In the genomic region with DNA sequence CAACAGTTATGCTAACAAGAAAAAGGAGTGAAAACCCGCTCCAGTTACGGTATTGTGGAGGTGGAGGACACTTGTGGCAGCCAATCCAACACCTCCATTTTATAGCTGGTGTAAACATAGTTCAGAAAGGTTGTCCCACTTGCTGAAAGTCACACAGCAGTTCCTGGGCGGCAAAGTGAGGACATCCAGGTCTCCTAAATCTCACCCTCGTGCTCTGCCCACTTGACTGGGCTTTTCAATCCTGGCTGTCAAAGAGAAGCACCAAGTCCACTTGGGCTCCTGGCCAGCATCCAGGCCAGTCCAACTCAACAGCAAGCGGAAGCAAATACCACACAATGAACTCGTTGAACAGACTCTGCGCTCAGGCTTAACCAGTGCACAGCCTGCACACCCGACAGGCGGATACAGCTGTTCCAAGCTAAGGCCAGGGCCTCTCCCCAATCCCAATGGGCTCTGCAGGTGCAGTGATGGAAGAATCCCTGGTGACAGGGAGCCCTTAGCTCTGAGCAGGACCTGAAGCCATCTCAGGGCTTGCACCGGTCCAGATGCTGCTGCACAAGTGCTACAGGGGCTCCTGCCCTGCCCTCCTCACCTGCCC, we compare ENCODE assay signal across 8 cellular contexts.
DNase-seq lines count a peak whose midpoint lies in the region; ATAC-seq and TF ChIP-seq lines count a peak whose summit lies in the region.
"Not testable (repeated sequence)": the region's sequence is repeated elsewhere in the genome, so short reads cannot be mapped to it uniquely, and the experiment has no call there.

No MANE protein-coding gene starts in this region.

- H3K4me1 ChIP-seq in Peyer's patch (peaks cover 0 to 91% (median 33%) of the 10 kb centered on the region in 4 donors), rectal smooth muscle tissue (ENCODE audit: control insufficient read depth, insufficient read depth, low read length) (peaks cover 39% of the 10 kb centered on the region), tibial nerve (peaks cover 0 to 80% (median 71%) of the 10 kb centered on the region in 4 donors)

- CTCF ChIA-PET in Calu3 (lab: Charles Lee): not testable (repeated sequence)
- CTCF ChIA-PET in MCF 10A (lab: Yijun Ruan, JAX): interaction anchor here (0.6 kb wide), 1 partner anchor 46 kb away, joined by 3 read pairs; no protein-coding TSS in a partner anchor

- not testable (repeated sequence) for TF ChIP-seq CTCF in Calu3 (IDR thresholded peaks at IDR 0.05; ENCODE audit: unreplicated experiment); Peyer's patch (IDR thresholded peaks at IDR 0.05); MCF 10A (IDR thresholded peaks at IDR 0.05; ENCODE audit: unreplicated experiment); mesothelial cell of epicardium (IDR thresholded peaks at IDR 0.05; ENCODE audit: unreplicated experiment); tibial nerve (IDR thresholded peaks at IDR 0.05)

- WGBS in tibial nerve, 2 donors: 55 to 59% methylated on average over 10 of the region's 10 CpGs

- not testable (repeated sequence) for H3K9ac ChIP-seq in rectal smooth muscle tissue (ENCODE audit: low read length)

- not testable (repeated sequence) for BruUV-seq in Calu3 (replicated peaks; lab: Mats Ljungman, UMichigan); MCF 10A (replicated peaks; lab: Mats Ljungman, UMichigan)

- not testable (repeated sequence) for H3K9me3 Mint-ChIP-seq in Calu3 (ENCODE audit: low read depth, unreplicated experiment); MCF 10A (ENCODE audit: unreplicated experiment); mesothelial cell of epicardium

- not testable (repeated sequence) for H3K27me3 ChIP-seq in Peyer's patch; rectal smooth muscle tissue (ENCODE audit: control insufficient read depth, insufficient read depth, low read length); tibial nerve

- TF ChIP-seq EP300 in tibial nerve (IDR thresholded peaks at IDR 0.05): not testable (repeated sequence)

- H3K9me3 ChIP-seq in Peyer's patch, tibial nerve: not testable (repeated sequence)

- H3K4me3 ChIP-seq in Peyer's patch; rectal smooth muscle tissue (ENCODE audit: low read length); tibial nerve: not testable (repeated sequence)

- peak overlapping the region in 1 of 4 donors; percentile 17 for H3K27ac ChIP-seq in Peyer's patch
- H3K27ac ChIP-seq in rectal smooth muscle tissue (ENCODE audit: low read depth, low read length): peak overlapping the region; percentile 54
- peak overlapping the region in 3 of 4 donors; percentile 34 to 80 (median 66) for H3K27ac ChIP-seq in tibial nerve

- H3K27me3 Mint-ChIP-seq in Calu3 (ENCODE audit: unreplicated experiment); MCF 10A (ENCODE audit: insufficient read depth, unreplicated experiment); mesothelial cell of epicardium (ENCODE audit: low read depth): not testable (repeated sequence)

- H3K36me3 Mint-ChIP-seq in Calu3 (ENCODE audit: insufficient read depth, unreplicated experiment) (peaks cover 65% of the 10 kb centered on the region), MCF 10A (ENCODE audit: insufficient read depth, unreplicated experiment) (peaks cover 59% of the 10 kb centered on the region)
- H3K36me3 Mint-ChIP-seq in mesothelial cell of epicardium: not testable (repeated sequence)

- not testable (repeated sequence) for H3K36me3 ChIP-seq in Peyer's patch; rectal smooth muscle tissue (ENCODE audit: control insufficient read depth, insufficient read depth, low read length); tibial nerve

- intact Hi-C loops in Calu3 (cut with micrococcal nuclease; ENCODE audit: unreplicated experiment); MCF 10A (cut with micrococcal nuclease): not testable (repeated sequence)
- intact Hi-C loops in Right ventricle myocardium inferior (cut with DNase I): loop anchor here (10.0 kb wide), 1 partner anchor 685 kb away; no protein-coding TSS in a partner anchor

- TF ChIP-seq POLR2A in Peyer's patch (IDR thresholded peaks at IDR 0.05); tibial nerve (IDR thresholded peaks at IDR 0.05): not testable (repeated sequence)

- H3K4me1 Mint-ChIP-seq in Calu3 (ENCODE audit: low read depth, unreplicated experiment) (peaks cover 70% of the 10 kb centered on the region), MCF 10A (ENCODE audit: insufficient read depth, unreplicated experiment) (peaks cover 22% of the 10 kb centered on the region), mesothelial cell of epicardium (peaks cover 49% of the 10 kb centered on the region)

- H3K4me3 Mint-ChIP-seq in Calu3 (ENCODE audit: low read depth, unreplicated experiment); MCF 10A (ENCODE audit: unreplicated experiment); mesothelial cell of epicardium: not testable (repeated sequence)

- POLR2A ChIA-PET in MCF 10A (lab: Yijun Ruan, JAX): not testable (repeated sequence)

- ATAC-seq in Right ventricle myocardium inferior: peak; percentile 49

- DNase-seq in Calu3; MCF 10A (ENCODE audit: unreplicated experiment); mesothelial cell of epicardium (ENCODE audit: low spot score in 2 of 2, unreplicated experiment in 2 of 2); tibial nerve (ENCODE audit: low spot score in 2 of 2): not testable (repeated sequence)
- DNase-seq in Peyer's patch (peak in 2 of 3 donors; percentile 12 to 33), Right ventricle myocardium inferior (ENCODE audit: missing footprints) (peak; percentile 70)
- DNase-seq in activated T-cell treated with anti-CD3 and anti-CD28 coated beads, Interleukin-2, amount 50 U/mL, for 1 hour: peak; percentile 19

- H3K27ac Mint-ChIP-seq in Calu3 (ENCODE audit: unreplicated experiment) (peak overlapping the region; percentile 23), MCF 10A (ENCODE audit: low read depth, unreplicated experiment) (peak overlapping the region; percentile 91), mesothelial cell of epicardium (peak overlapping the region; percentile 55)

Comparison
In these comparisons a context has a peak if more than half of its experiments do, and no peak if none do; other contexts are left out.
1. H3K27ac Mint-ChIP-seq: peak in every context shown above with its lines; median percentile 91 in MCF 10A; 55 in mesothelial cell of epicardium; 23 in Calu3.